Comparison of ENCODE assay signal across 9 cellular contexts in genomic region chr5:138033275-138033808, GRCh38. TPM values are rescaled to one million over a fixed set of nuclear protein-coding genes. Genes with fewer than 3 reads are reported as not detected.
DNase-seq lines count a peak whose midpoint lies in the region; ATAC-seq and TF ChIP-seq lines count a peak whose summit lies in the region.
"Had no signal": no experiment of that assay in that cellular context is flagged by ENCODE, and none has a peak within 500 bp of the region (broad histone marks: within the 10 kb centered on the region; RNA-seq: fewer than 3 reads in every experiment).

No MANE protein-coding gene starts in this region.

- peak overlapping the region; percentile 99 for H3K4me3 Mint-ChIP-seq in stimulated activated effector memory CD8-positive, alpha-beta T cell treated with anti-CD3 and anti-CD28 coated beads, Interleukin-12 subunit alpha, Interleukin-12 subunit beta, amount 100 ng/mL, for 72 hours

- peaks cover 20% of the 10 kb centered on the region for H3F3A ChIP-seq in MM.1S (ENCODE audit: insufficient read depth, low read length)

- ATAC-seq in stimulated activated effector memory CD8-positive, alpha-beta T cell treated with anti-CD3 and anti-CD28 coated beads, Interleukin-12 subunit alpha, Interleukin-12 subunit beta, amount 100 ng/mL, for 72 hours: peak; percentile 23

- H2AFZ ChIP-seq in MM.1S (ENCODE audit: low read length): peak overlapping the region; percentile 97

- peaks cover 39% of the 10 kb centered on the region for H3K79me2 ChIP-seq in MM.1S (ENCODE audit: low read length)

- peak overlapping the region; percentile 84 for H3K4me2 ChIP-seq in MM.1S (ENCODE audit: low read depth, low read length)

- peak overlapping the region; percentile 98 for H3K27ac Mint-ChIP-seq in stimulated activated effector memory CD8-positive, alpha-beta T cell treated with anti-CD3 and anti-CD28 coated beads, Interleukin-12 subunit alpha, Interleukin-12 subunit beta, amount 100 ng/mL, for 72 hours

- H3K27ac ChIP-seq in MM.1S (ENCODE audit: low read length) (peak overlapping the region; percentile 98; the same call in 1 of the 2 replicates), adipose tissue (ENCODE audit: low read depth, low read length) (peak overlapping the region; percentile 68), iPS-20b (ENCODE audit: low read length) (peak overlapping the region; percentile 98)

- peak; percentile 69 for DNase-seq in NCI-H146 (lab: John Stamatoyannopoulos, UW)
- DNase-seq in NCI-H146 treated with DMSO at 0.1 percent for 48 hours (lab: John Stamatoyannopoulos, UW; ENCODE audit: unreplicated experiment): no peak
- DNase-seq in H7: no peak
- DNase-seq in MM.1S: no peak
- no peak for DNase-seq in stimulated activated effector memory CD8-positive, alpha-beta T cell treated with anti-CD3 and anti-CD28 coated beads, Interleukin-12 subunit alpha, Interleukin-12 subunit beta, amount 100 ng/mL, for 72 hours (ENCODE audit: low spot score in 2 of 2)
- no peak for DNase-seq in NCI-H524 treated with DMSO at 0.1 percent for 48 hours (lab: John Stamatoyannopoulos, UW)

- no peaks in the 10 kb centered on the region for H3K9me3 Mint-ChIP-seq in stimulated activated effector memory CD8-positive, alpha-beta T cell treated with anti-CD3 and anti-CD28 coated beads, Interleukin-12 subunit alpha, Interleukin-12 subunit beta, amount 100 ng/mL, for 72 hours

- 2 to 3% (median 2%) methylated on average over 20 of the region's 20 CpGs for WGBS in adipose tissue, 3 donors

- H3K9ac ChIP-seq in MM.1S (ENCODE audit: low read length) (peak overlapping the region; percentile 96), iPS-20b (ENCODE audit: low read depth, low read length) (peak overlapping the region; percentile 92)

- peak overlapping the region; percentile 97 for H3K4me3 ChIP-seq in H7 (ENCODE audit: insufficient read depth, low read depth, low read length)
- H3K4me3 ChIP-seq in MM.1S (ENCODE audit: low read length): peak overlapping the region; percentile 94
- H3K4me3 ChIP-seq in iPS-20b (ENCODE audit: low read length): peak overlapping the region; percentile 91

- peaks cover 53% of the 10 kb centered on the region for H3K4me1 Mint-ChIP-seq in stimulated activated effector memory CD8-positive, alpha-beta T cell treated with anti-CD3 and anti-CD28 coated beads, Interleukin-12 subunit alpha, Interleukin-12 subunit beta, amount 100 ng/mL, for 72 hours

- no peaks in the 10 kb centered on the region for H3K9me2 ChIP-seq in MM.1S (replicated peaks; ENCODE audit: insufficient read depth, low read length)

- H3K9me3 ChIP-seq in MM.1S (replicated peaks; ENCODE audit: insufficient read depth, low read length): no peaks in the 10 kb centered on the region
- H3K9me3 ChIP-seq in iPS-20b (ENCODE audit: insufficient read depth, low read depth, low read length): no peaks in the 10 kb centered on the region

- H4K20me1 ChIP-seq in MM.1S (ENCODE audit: insufficient read depth, low read length): peaks cover 10% of the 10 kb centered on the region; the same call in 1 of the 2 replicates

- no peak for TF ChIP-seq CTCF in MM.1S (IDR thresholded peaks at IDR 0.05; ENCODE audit: low read length)

- no peaks in the 10 kb centered on the region for H3K36me3 ChIP-seq in H7 (replicated peaks; ENCODE audit: control insufficient read depth, insufficient read depth, low read length)
- H3K36me3 ChIP-seq in MM.1S (replicated peaks; ENCODE audit: insufficient read depth, low read length): no peaks in the 10 kb centered on the region
- no peaks in the 10 kb centered on the region for H3K36me3 ChIP-seq in iPS-20b (ENCODE audit: insufficient read depth, low read depth, low read length)

- H3K4me1 ChIP-seq in MM.1S (ENCODE audit: low read length) (peaks cover 22% of the 10 kb centered on the region), iPS-20b (ENCODE audit: insufficient read depth, low read length) (peaks cover 6% of the 10 kb centered on the region)

- H3K36me3 Mint-ChIP-seq in stimulated activated effector memory CD8-positive, alpha-beta T cell treated with anti-CD3 and anti-CD28 coated beads, Interleukin-12 subunit alpha, Interleukin-12 subunit beta, amount 100 ng/mL, for 72 hours: peaks cover 32% of the 10 kb centered on the region

- H3K27me3 ChIP-seq in H7 (ENCODE audit: control insufficient read depth, insufficient read depth, low read length): no peaks in the 10 kb centered on the region
- no peaks in the 10 kb centered on the region for H3K27me3 ChIP-seq in MM.1S (replicated peaks; ENCODE audit: insufficient read depth, low read length)
- H3K27me3 ChIP-seq in iPS-20b (ENCODE audit: insufficient read depth, low read length): no peaks in the 10 kb centered on the region

RNA-seq across cellular contexts. Expression of gene FAM13B, which starts 0.5 kb away (rescaled TPM):
- 3.8 and 6.9 TPM in 2 replicates for total RNA-seq in H7 (2014; rRNA removed; shearing (Covaris generic))
- polyA plus RNA-seq in adipose tissue: 10 to 100 TPM in 1 of 3 donors, 1 to 10 TPM in 2; 4.3 to 15.5 (median 9.7) TPM

RNA-seq across cellular contexts. Expression of gene WNT8A, which starts 50.5 kb away (rescaled TPM):
- total RNA-seq in H7 (2014; rRNA removed; shearing (Covaris generic)): 7.5 and 13.2 TPM in 2 replicates
- polyA plus RNA-seq in adipose tissue: not detected
- total RNA-seq: dermis microvascular lymphatic vessel endothelial cell had no signal
